11 cellular contexts compared by ENCODE assay signal in genomic region chrY:2887955-2888354, GRCh38. TPM values are rescaled to one million over a fixed set of nuclear protein-coding genes. Genes with fewer than 3 reads are reported as not detected.
DNase-seq lines count a peak whose midpoint lies in the region; ATAC-seq, FAIRE-seq and TF ChIP-seq lines count a peak whose summit lies in the region.
"Had no signal": no experiment of that assay in that cellular context is flagged by ENCODE, and none has a peak within 500 bp of the region (broad histone marks: within the 10 kb centered on the region; RNA-seq: fewer than 3 reads in every experiment).

No MANE protein-coding gene starts in this region.

- peak overlapping the region; percentile 94 for H3K27ac ChIP-seq in foreskin keratinocyte

- peaks cover 9% of the 10 kb centered on the region for H3K4me1 ChIP-seq in foreskin keratinocyte

- peak; percentile 39 for DNase-seq in RCC 7860 (ENCODE audit: low spot score)
- peak; percentile 74 to 84 for DNase-seq in foreskin keratinocyte
- no peak for DNase-seq in DMS53 (lab: John Stamatoyannopoulos, UW)
- no peak for DNase-seq in NCI-H187 treated with DMSO at 0.1 percent for 48 hours (lab: John Stamatoyannopoulos, UW)
- DNase-seq: NCI-H1092, right cardiac atrium had no signal

- FAIRE-seq in RCC 7860 (lab: Jason Lieb, UNC): no peak
- FAIRE-seq: H54 had no signal

- H3K27me3 ChIP-seq in foreskin keratinocyte: no peaks in the 10 kb centered on the region

- TF ChIP-seq CTCF in foreskin keratinocyte (conservative IDR thresholded peaks at IDR 0.05): no peak

- ATAC-seq in GM18868 (IDR thresholded peaks at IDR 0.05; ENCODE audit: unreplicated experiment) (peak; percentile 94), HG02623 (IDR thresholded peaks at IDR 0.05; ENCODE audit: unreplicated experiment) (peak; percentile 94), foreskin keratinocyte (peak; percentile 91), HG02852 (IDR thresholded peaks at IDR 0.05; ENCODE audit: unreplicated experiment) (no peak)
- ATAC-seq: right cardiac atrium; stimulated activated memory B cell treated with anti-CD40 and anti-IgM and Interleukin-4, amounts not matched to agents 10 μg/mL and 1 μg/mL and 100 μg/mL, for 72 hours had no signal

RNA-seq across cellular contexts. Expression of gene RPS4Y1, which starts 46.6 kb away (rescaled TPM):
- 362 and 408 TPM in 2 replicates for total RNA-seq in foreskin keratinocyte
- polyA plus RNA-seq in foreskin keratinocyte: 555 and 624 TPM in 2 replicates

RNA-seq across cellular contexts. Expression of gene ZFY, which starts 47.2 kb away (rescaled TPM):
- total RNA-seq in foreskin keratinocyte: 8.1 and 8.5 TPM in 2 replicates
- 1.1 and 1.3 TPM in 2 replicates for polyA plus RNA-seq in foreskin keratinocyte

Comparison
In these comparisons a context has a peak if more than half of its experiments do, and no peak if none do; other contexts are left out.
1. DNase-seq: peak in RCC 7860 (single experiment) and foreskin keratinocyte (2 of 2); none in DMS53 (single experiment) and NCI-H187 treated with DMSO at 0.1 percent for 48 hours (single experiment).